In the genomic region with DNA sequence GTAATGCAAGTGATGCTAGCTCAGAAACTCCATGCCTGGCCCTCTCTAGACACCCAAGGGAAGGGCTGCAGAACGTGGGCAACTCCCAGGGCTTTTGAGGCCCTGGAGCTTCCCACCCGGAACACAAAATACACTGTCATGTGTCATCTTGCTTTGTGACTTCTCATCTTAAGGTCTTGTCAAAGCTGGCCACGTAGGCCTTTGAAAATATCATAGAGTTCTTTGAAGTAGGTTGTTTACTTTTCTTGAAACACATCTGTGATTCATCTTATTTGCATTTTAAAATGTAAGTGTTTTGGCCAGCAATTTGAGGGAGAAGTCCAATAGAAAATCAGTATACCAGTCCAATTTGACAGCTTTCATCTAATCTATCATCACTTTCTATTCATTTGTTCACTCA, we compare ENCODE assay signal across 24 cellular contexts. TPM values are rescaled to one million over a fixed set of nuclear protein-coding genes. Genes with fewer than 3 reads are reported as not detected.
DNase-seq lines count a peak whose midpoint lies in the region; ATAC-seq, FAIRE-seq and TF ChIP-seq lines count a peak whose summit lies in the region.
"Had no signal": no experiment of that assay in that cellular context is flagged by ENCODE, and none has a peak within 500 bp of the region (broad histone marks: within the 10 kb centered on the region; RNA-seq: fewer than 3 reads in every experiment).

No MANE protein-coding gene starts in this region.

- no TSS peak for BruUV-seq in HepG2 (replicated peaks; lab: Mats Ljungman, UMichigan)

- TF ChIP-seq CTCF in cardiac muscle cell (IDR thresholded peaks at IDR 0.05; ENCODE audit: low read depth, low read length) (no peak), HepG2 (CRISPR knock-in tag; IDR thresholded peaks at IDR 0.05) (no peak)

- peak overlapping the region; percentile 12 for H3K27ac ChIP-seq in cardiac muscle cell
- no peak overlapping the region for H3K27ac ChIP-seq in HepG2 (ENCODE audit: extremely low read length, insufficient read depth, low read length)
- H3K27ac ChIP-seq: 22Rv1, A549, C4-2B, HL-60 had no signal

- peaks cover 65% of the 10 kb centered on the region for H3K4me1 ChIP-seq in cardiac muscle cell (ENCODE audit: low read depth)
- H3K4me1 ChIP-seq in HepG2 (ENCODE audit: insufficient read depth, low read length) = no peaks in the 10 kb centered on the region
- H3K4me1 ChIP-seq: A549, Caco-2 had no signal

- H3K4me3 ChIP-seq in cardiac muscle cell = no peak overlapping the region
- no peak overlapping the region for H3K4me3 ChIP-seq in HepG2 (replicated peaks in 1 of 3; ENCODE audit: insufficient read depth in 1 of 3, low read depth in 2 of 3, low read length in 3 of 3)
- H3K4me3 ChIP-seq: A549, GM12878, GM23338 had no signal

- in situ Hi-C loops in HepG2 (cut with HindIII; ENCODE audit: extremely low pct_ligation_motif_present, low pct_unique_long_range_greater_than_20kb) = no loop called here

- no peak overlapping the region for H2AFZ ChIP-seq in HepG2 (ENCODE audit: low read length)
- H2AFZ ChIP-seq: GM23338 had no signal

- H3K36me3 Mint-ChIP-seq in stimulated activated naive B cell treated with anti-CD40 and anti-IgM and Interleukin-4, amounts not matched to agents 10 μg/mL and 1 μg/mL and 100 μg/mL, for 72 hours = no peaks in the 10 kb centered on the region

- no peak for FAIRE-seq in HepG2 (lab: Jason Lieb, UNC)
- FAIRE-seq: A549, D721Med, GM12878, H54 had no signal

- no peaks in the 10 kb centered on the region for H3K9me3 Mint-ChIP-seq in stimulated activated naive B cell treated with anti-CD40 and anti-IgM and Interleukin-4, amounts not matched to agents 10 μg/mL and 1 μg/mL and 100 μg/mL, for 72 hours
- H3K9me3 Mint-ChIP-seq: CD4-positive, alpha-beta T cell; GM23338 had no signal

- POLR2A ChIA-PET in HepG2 (lab: Yijun Ruan, JAX) = no interaction called here

- CTCF ChIA-PET in HepG2 (lab: Yijun Ruan, JAX; ENCODE audit: low intra/inter-chr PET ratio, low total read pairs) = no interaction called here

- no peaks in the 10 kb centered on the region for H4K20me1 ChIP-seq in HepG2 (ENCODE audit: insufficient read depth, low read length)

- ATAC-seq in Right ventricle myocardium superior (ENCODE audit: poor library complexity) = no peak
- ATAC-seq in HepG2 = no peak
- ATAC-seq in GM19452 (IDR thresholded peaks at IDR 0.05; ENCODE audit: unreplicated experiment) = no peak
- no peak for ATAC-seq in GM19463 (IDR thresholded peaks at IDR 0.05; ENCODE audit: unreplicated experiment)
- ATAC-seq in stimulated activated naive B cell treated with anti-CD40 and anti-IgM and Interleukin-4, amounts not matched to agents 10 μg/mL and 1 μg/mL and 100 μg/mL, for 72 hours (replicated peaks) = no peak
- ATAC-seq: A549, GM12878, GM23338 had no signal

- TF ChIP-seq RAD21 in HepG2 (CRISPR knock-in tag; IDR thresholded peaks at IDR 0.05) = no peak

- no peak for DNase-seq in cardiac muscle cell (ENCODE audit: low read depth in 1 of 2, low spot score in 1 of 2)
- DNase-seq in Right ventricle myocardium superior = no peak
- DNase-seq in astrocyte of the hippocampus (ENCODE audit: low read depth, low spot score) = peak; percentile 21
- peak; percentile 26 for DNase-seq in HepG2 (ENCODE audit: low spot score)
- DNase-seq in stimulated activated naive B cell treated with anti-CD40 and anti-IgM and Interleukin-4, amounts not matched to agents 10 μg/mL and 1 μg/mL and 100 μg/mL, for 72 hours = no peak
- DNase-seq: AML-193; Caco-2; CD4-positive, alpha-beta T cell; DND-41; EL; HCEC 1CT; KBM-7 had no signal

- H3K4me1 Mint-ChIP-seq in stimulated activated naive B cell treated with anti-CD40 and anti-IgM and Interleukin-4, amounts not matched to agents 10 μg/mL and 1 μg/mL and 100 μg/mL, for 72 hours = no peaks in the 10 kb centered on the region
- H3K4me1 Mint-ChIP-seq: IgD-negative memory B cell had no signal

- H3K9me3 ChIP-seq in cardiac muscle cell (ENCODE audit: low read depth) = no peaks in the 10 kb centered on the region
- H3K9me3 ChIP-seq in HepG2 (ENCODE audit: low read length) = no peaks in the 10 kb centered on the region
- H3K9me3 ChIP-seq: A549, Caco-2 had no signal

- H3K27me3 Mint-ChIP-seq in stimulated activated naive B cell treated with anti-CD40 and anti-IgM and Interleukin-4, amounts not matched to agents 10 μg/mL and 1 μg/mL and 100 μg/mL, for 72 hours = peaks cover 23 to 24% of the 10 kb centered on the region in 2 donors

- peaks cover under 1% of the 10 kb centered on the region for H3K36me3 ChIP-seq in cardiac muscle cell
- no peaks in the 10 kb centered on the region for H3K36me3 ChIP-seq in HepG2 (replicated peaks in 1 of 2; ENCODE audit: control insufficient read depth in 1 of 2, insufficient read depth in 2 of 2, low read length in 2 of 2)

- H3K4me3 Mint-ChIP-seq in stimulated activated naive B cell treated with anti-CD40 and anti-IgM and Interleukin-4, amounts not matched to agents 10 μg/mL and 1 μg/mL and 100 μg/mL, for 72 hours = no peak overlapping the region
- H3K4me3 Mint-ChIP-seq: CD4-positive, alpha-beta T cell; GM23338 had no signal

- no peaks in the 10 kb centered on the region for H3K79me2 ChIP-seq in HepG2 (ENCODE audit: insufficient read depth, low read length)

- TF ChIP-seq EP300 in HepG2 (IDR thresholded peaks at IDR 0.05; ENCODE audit: low read depth in 2 of 2, low read length in 2 of 2) (no peak), HepG2 (CRISPR knock-in tag; IDR thresholded peaks at IDR 0.05; ENCODE audit: borderline replicate concordance) (no peak)

- no peak for TF ChIP-seq POLR2A in HepG2 (IDR thresholded peaks at IDR 0.05; ENCODE audit: insufficient read depth in 1 of 2, low read depth in 2 of 2, low read length in 2 of 2)

- H3K27ac Mint-ChIP-seq in stimulated activated naive B cell treated with anti-CD40 and anti-IgM and Interleukin-4, amounts not matched to agents 10 μg/mL and 1 μg/mL and 100 μg/mL, for 72 hours = no peak overlapping the region
- H3K27ac Mint-ChIP-seq: CD4-positive, alpha-beta T cell; GM23338; IgD-negative memory B cell had no signal

- WGBS in HepG2 (ENCODE audit: low lambda C conversion rate) = 0% methylated on average over 2 of the region's 3 CpGs

- no peak overlapping the region for H3K9ac ChIP-seq in HepG2 (ENCODE audit: insufficient read depth, low read depth, low read length)

- no peak overlapping the region for H3K4me2 ChIP-seq in HepG2 (ENCODE audit: low read depth, low read length)
- H3K4me2 ChIP-seq: A549, GM23338 had no signal

- intact Hi-C loops in Right ventricle myocardium superior (cut with DNase I) (no loop called here), HepG2 (cut with micrococcal nuclease; ENCODE audit: unreplicated experiment) (loop anchor here (10.0 kb wide), 1 partner anchor 75 kb away; no protein-coding TSS in a partner anchor)

- no peaks in the 10 kb centered on the region for H3K27me3 ChIP-seq in cardiac muscle cell
- no peaks in the 10 kb centered on the region for H3K27me3 ChIP-seq in HepG2 (ENCODE audit: control insufficient read depth in 1 of 2, insufficient read depth in 2 of 2, low read length in 2 of 2)

TF ChIP-seq in HepG2, 621 proteins besides CTCF, POLR2A, EP300 and RAD21:
- TF ChIP-seq FOXA3 (CRISPR knock-in tag; IDR thresholded peaks at IDR 0.05) (peak; percentile 19; the same call in 1 of the 2 replicates), TCF7 (IDR thresholded peaks at IDR 0.05; ENCODE audit: low read depth) (peak; percentile 31; the same call in 1 of the 2 replicates), ZNF24 (IDR thresholded peaks at IDR 0.05) (0 out of 2 replicates have a peak, but pooled peaks have one; percentile 45), ZNF737 (CRISPR knock-in tag; IDR thresholded peaks at IDR 0.05; ENCODE audit: borderline replicate concordance) (no peak), TP53 (CRISPR knock-in tag; conservative IDR thresholded peaks at IDR 0.05) (no peak), ARNTL (CRISPR knock-in tag; IDR thresholded peaks at IDR 0.05) (no peak), HDAC2 (CRISPR knock-in tag; IDR thresholded peaks at IDR 0.05) (no peak)

RNA-seq across cellular contexts. Expression of gene PALM2AKAP2, which starts 40.2 kb away (rescaled TPM):
- 94.7 and 121 TPM in 2 replicates for total RNA-seq in cardiac muscle cell
- polyA plus RNA-seq in cardiac muscle cell = 55.1 and 71.7 TPM in 2 replicates
- 87.5 TPM for total RNA-seq in Right ventricle myocardium superior
- 1.5 and 1.8 TPM in 2 replicates for total RNA-seq in HepG2 (2016; rRNA removed; fragmentation: Illumina TruSeq; extraction: Trizol)
- 0.18 TPM in 1 of 2 replicates, not detected in the other for total RNA-seq in HepG2 (2016; cell fraction: cytosol; rRNA removed; fragmentation: Illumina TruSeq; extraction: Trizol; ENCODE audit: low read depth)
- 1.1 and 1.7 TPM in 2 replicates for total RNA-seq in HepG2 (2016; cell fraction: insoluble cytoplasmic fraction; rRNA removed; fragmentation: Illumina TruSeq; extraction: Trizol)
- total RNA-seq in HepG2 (2016; cell fraction: membrane; rRNA removed; fragmentation: Illumina TruSeq; extraction: Trizol) = 0.56 and 1.2 TPM in 2 replicates
- total RNA-seq in HepG2 (2016; cell fraction: nucleus; rRNA removed; fragmentation: Illumina TruSeq; extraction: Trizol) = 0.34 and 0.87 TPM in 2 replicates
- polyA plus RNA-seq in HepG2 (2011; rRNA removed) = 0.14 and 0.25 TPM in 2 replicates
- 0.11 and 0.24 TPM in 2 replicates for polyA plus RNA-seq in HepG2 (2011; cell fraction: cytosol; rRNA removed)
- 0.16 and 0.31 TPM in 2 replicates for polyA plus RNA-seq in HepG2 (2011; cell fraction: nucleus; rRNA removed)
- 0.63 and 0.75 TPM in 2 replicates for polyA plus RNA-seq in HepG2 (2012)
- not detected in 2 replicates for polyA plus RNA-seq in HepG2 (2016; cell fraction: cytosol; fragmentation: Illumina TruSeq; extraction: Trizol; ENCODE audit: low read depth)
- 0.19 TPM in 1 of 2 replicates, not detected in the other for polyA plus RNA-seq in HepG2 (2016; cell fraction: insoluble cytoplasmic fraction; fragmentation: Illumina TruSeq; extraction: Trizol; ENCODE audit: low read depth)
- not detected in 2 replicates for polyA plus RNA-seq in HepG2 (2016; cell fraction: membrane; fragmentation: Illumina TruSeq; extraction: Trizol; ENCODE audit: low read depth)
- polyA plus RNA-seq in HepG2 (2016; cell fraction: nucleus; fragmentation: Illumina TruSeq; extraction: Trizol; ENCODE audit: insufficient read depth, low read depth) = 0.26 and 0.41 TPM in 2 replicates
- polyA minus RNA-seq in HepG2 (2011; rRNA and poly(A)+ RNA removed; ENCODE audit: low replicate concordance) = 0.04 TPM in 1 of 2 replicates, not detected in the other
- polyA minus RNA-seq in HepG2 (2011; cell fraction: cytosol; rRNA and poly(A)+ RNA removed) = 0.20 and 0.88 TPM in 2 replicates
- polyA minus RNA-seq in HepG2 (2011; cell fraction: nucleus; rRNA and poly(A)+ RNA removed) = 0.87 and 1.5 TPM in 2 replicates
- total RNA-seq: CD4-positive, alpha-beta T cell; G401; GM12878 had no signal

Comparison
In these comparisons a context has a peak if more than half of its experiments do, and no peak if none do; other contexts are left out.
1. DNase-seq: peak in astrocyte of the hippocampus (single experiment) and HepG2 (single experiment); none in cardiac muscle cell (0 of 2), Right ventricle myocardium superior (single experiment) and stimulated activated naive B cell treated with anti-CD40 and anti-IgM and Interleukin-4, amounts not matched to agents 10 μg/mL and 1 μg/mL and 100 μg/mL, for 72 hours (single experiment).
2. RNA of gene PALM2AKAP2, which starts 40.2 kb away (total RNA-seq): 94.7 to 121 TPM in cardiac muscle cell and 87.5 TPM in Right ventricle myocardium superior (single experiment); 0.18 to 1.8 TPM in HepG2; every median in the first group is over 10 times any median in the second.